Comparison of ENCODE assay signal across 18 cellular contexts in genomic region chr7:30863694-30864011, GRCh38. TPM values are rescaled to one million over a fixed set of nuclear protein-coding genes. Genes with fewer than 3 reads are reported as not detected.
DNase-seq lines count a peak whose midpoint lies in the region; ATAC-seq, FAIRE-seq and TF ChIP-seq lines count a peak whose summit lies in the region.
"Had no signal": no experiment of that assay in that cellular context is flagged by ENCODE, and none has a peak within 500 bp of the region (broad histone marks: within the 10 kb centered on the region; RNA-seq: fewer than 3 reads in every experiment).

No MANE protein-coding gene starts in this region.

- H3K4me1 Mint-ChIP-seq in osteocyte (ENCODE audit: unreplicated experiment), result peaks cover 13% of the 10 kb centered on the region
- H3K4me1 Mint-ChIP-seq: activated CD4-positive, alpha-beta T cell treated with anti-CD3 and anti-CD28 coated beads, Interleukin-2, amount 10 ng/mL, durations not matched to agents 7 days and 5 days had no signal

- in situ Hi-C loops in HepG2 (cut with HindIII; ENCODE audit: extremely low pct_ligation_motif_present, low pct_unique_long_range_greater_than_20kb), result no loop called here

- H3K4me3 ChIP-seq in fibroblast of mammary gland (ENCODE audit: control insufficient read depth, low read depth, low read length) (no peak overlapping the region), HepG2 (replicated peaks in 1 of 3; ENCODE audit: insufficient read depth in 1 of 3, low read depth in 2 of 3, low read length in 3 of 3) (no peak overlapping the region)

- peak overlapping the region; percentile 10 for H3K4me3 Mint-ChIP-seq in osteocyte (ENCODE audit: unreplicated experiment)
- H3K4me3 Mint-ChIP-seq: activated CD4-positive, alpha-beta T cell treated with anti-CD3 and anti-CD28 coated beads, Interleukin-2, amount 10 ng/mL, durations not matched to agents 7 days and 5 days had no signal

- BruUV-seq in HepG2 (replicated peaks; lab: Mats Ljungman, UMichigan), result no TSS peak

- CTCF ChIA-PET in HepG2 (lab: Yijun Ruan, JAX; ENCODE audit: low intra/inter-chr PET ratio, low total read pairs), result no interaction called here

- no peak for TF ChIP-seq POLR2A in HepG2 (IDR thresholded peaks at IDR 0.05; ENCODE audit: insufficient read depth in 1 of 2, low read depth in 2 of 2, low read length in 2 of 2)

- TF ChIP-seq EP300 in HepG2 (IDR thresholded peaks at IDR 0.05; ENCODE audit: low read depth in 2 of 2, low read length in 2 of 2), result no peak
- no peak for TF ChIP-seq EP300 in HepG2 (CRISPR knock-in tag; IDR thresholded peaks at IDR 0.05; ENCODE audit: borderline replicate concordance)

- H4K20me1 ChIP-seq in HepG2 (ENCODE audit: insufficient read depth, low read length), result no peaks in the 10 kb centered on the region

- peak; percentile 14 for ATAC-seq in Right ventricle myocardium superior (ENCODE audit: poor library complexity)
- ATAC-seq in GM21786 (IDR thresholded peaks at IDR 0.05; ENCODE audit: unreplicated experiment), result no peak
- ATAC-seq in HepG2, result no peak
- ATAC-seq: activated naive CD4-positive, alpha-beta T cell treated with anti-CD3 and anti-CD28 coated beads, Interleukin-2, amount 50 U/mL, for 72 hours had no signal

- peaks cover 11% of the 10 kb centered on the region; the same call in 1 of the 2 replicates for H3K4me1 ChIP-seq in HepG2 (ENCODE audit: insufficient read depth, low read length)

- WGBS in HepG2 (ENCODE audit: low lambda C conversion rate), result 22% methylated on average over 4 of the region's 4 CpGs

- TF ChIP-seq RAD21 in HepG2 (CRISPR knock-in tag; IDR thresholded peaks at IDR 0.05), result no peak

- DNase-seq in Right ventricle myocardium superior (no peak), cardiac septum (ENCODE audit: low spot score) (no peak), fibroblast of mammary gland (ENCODE audit: low read depth) (peak; percentile 20), osteocyte (ENCODE audit: extremely low spot score, unreplicated experiment) (no peak), HepG2 (ENCODE audit: low spot score) (no peak)
- no peak for DNase-seq in activated CD8-positive, alpha-beta memory T cell treated with anti-CD3 and anti-CD28 coated beads for 24 hours
- no peak for DNase-seq in activated T-cell treated with anti-CD3 and anti-CD28 coated beads, Interleukin-2, amount 50 U/mL, for 1 hour
- DNase-seq: activated CD4-positive, alpha-beta T cell treated with anti-CD3 and anti-CD28 coated beads, Interleukin-2, amount 10 ng/mL, durations not matched to agents 7 days and 5 days; activated T-cell treated with anti-CD3 and anti-CD28 coated beads for 4 hours; H7; hypothalamus; left cardiac atrium; NCI-H510A treated with DMSO at 0.1 percent for 48 hours had no signal

- H3K27ac Mint-ChIP-seq in osteocyte (ENCODE audit: unreplicated experiment), result no peak overlapping the region
- H3K27ac Mint-ChIP-seq: activated CD4-positive, alpha-beta T cell treated with anti-CD3 and anti-CD28 coated beads, Interleukin-2, amount 10 ng/mL, durations not matched to agents 7 days and 5 days; activated naive CD4-positive, alpha-beta T cell treated with anti-CD3 and anti-CD28 coated beads, Interleukin-2, amount 50 U/mL, for 72 hours; progenitor cell of endocrine pancreas had no signal

- H3K9me3 ChIP-seq in HepG2 (ENCODE audit: low read length), result no peaks in the 10 kb centered on the region

- intact Hi-C loops in Right ventricle myocardium superior (cut with DNase I), result no loop called here
- intact Hi-C loops in cardiac septum (cut with DNase I), result no loop called here
- intact Hi-C loops in HepG2 (cut with micrococcal nuclease; ENCODE audit: unreplicated experiment), result no loop called here

- no peaks in the 10 kb centered on the region for H3K9me3 Mint-ChIP-seq in osteocyte (ENCODE audit: unreplicated experiment)
- H3K9me3 Mint-ChIP-seq: activated CD4-positive, alpha-beta T cell treated with anti-CD3 and anti-CD28 coated beads, Interleukin-2, amount 10 ng/mL, durations not matched to agents 7 days and 5 days; activated naive CD4-positive, alpha-beta T cell treated with anti-CD3 and anti-CD28 coated beads, Interleukin-2, amount 50 U/mL, for 72 hours had no signal

- H3K9ac ChIP-seq in HepG2 (ENCODE audit: insufficient read depth, low read depth, low read length), result no peak overlapping the region

- H3K79me2 ChIP-seq in HepG2 (ENCODE audit: insufficient read depth, low read length), result no peaks in the 10 kb centered on the region

- no peak for TF ChIP-seq CTCF in fibroblast of mammary gland (conservative IDR thresholded peaks at IDR 0.05; ENCODE audit: control insufficient read depth, insufficient read depth, low read depth, low read length)
- no peak for TF ChIP-seq CTCF in osteocyte (IDR thresholded peaks at IDR 0.05)
- no peak for TF ChIP-seq CTCF in HepG2 (CRISPR knock-in tag; IDR thresholded peaks at IDR 0.05)

- H2AFZ ChIP-seq in HepG2 (ENCODE audit: low read length), result no peak overlapping the region

- H3K27me3 Mint-ChIP-seq in osteocyte (ENCODE audit: unreplicated experiment), result peaks cover 3% of the 10 kb centered on the region
- H3K27me3 Mint-ChIP-seq: activated CD4-positive, alpha-beta T cell treated with anti-CD3 and anti-CD28 coated beads, Interleukin-2, amount 10 ng/mL, durations not matched to agents 7 days and 5 days; progenitor cell of endocrine pancreas had no signal

- no peak overlapping the region for H3K27ac ChIP-seq in HepG2 (ENCODE audit: extremely low read length, insufficient read depth, low read length)

- H3K4me2 ChIP-seq in HepG2 (ENCODE audit: low read depth, low read length), result no peak overlapping the region

- POLR2A ChIA-PET in HepG2 (lab: Yijun Ruan, JAX), result no interaction called here

- peaks cover 2% of the 10 kb centered on the region for H3K36me3 Mint-ChIP-seq in osteocyte (ENCODE audit: unreplicated experiment)
- H3K36me3 Mint-ChIP-seq: activated naive CD4-positive, alpha-beta T cell treated with anti-CD3 and anti-CD28 coated beads, Interleukin-2, amount 50 U/mL, for 72 hours had no signal

- no peaks in the 10 kb centered on the region for H3K36me3 ChIP-seq in HepG2 (replicated peaks in 1 of 2; ENCODE audit: control insufficient read depth in 1 of 2, insufficient read depth in 2 of 2, low read length in 2 of 2)

- H3K27me3 ChIP-seq in HepG2 (ENCODE audit: control insufficient read depth in 1 of 2, insufficient read depth in 2 of 2, low read length in 2 of 2), result no peaks in the 10 kb centered on the region; a peak in 2 of 5 replicates

- FAIRE-seq in HepG2 (lab: Jason Lieb, UNC), result no peak
- FAIRE-seq: GM12892 had no signal

TF ChIP-seq in HepG2, 621 proteins besides CTCF, POLR2A, EP300 and RAD21 (continues in another document):
- TF ChIP-seq TRIM24 (CRISPR knock-in tag; IDR thresholded peaks at IDR 0.05), result no peak
- TF ChIP-seq IRF9 (CRISPR knock-in tag; IDR thresholded peaks at IDR 0.05; ENCODE audit: borderline replicate concordance), result no peak
- TF ChIP-seq ZSCAN5A (CRISPR knock-in tag; IDR thresholded peaks at IDR 0.05; ENCODE audit: borderline replicate concordance), result no peak
- TF ChIP-seq SMAD9 (CRISPR knock-in tag; IDR thresholded peaks at IDR 0.05), result no peak

RNA-seq across cellular contexts. Expression of gene AQP1, which starts 48.0 kb away (rescaled TPM):
- total RNA-seq in Right ventricle myocardium superior, result 236 TPM
- 155 TPM for total RNA-seq in cardiac septum
- total RNA-seq in osteocyte, result 6.0 and 6.7 TPM in 2 replicates
- total RNA-seq in HepG2 (2016; rRNA removed; fragmentation: Illumina TruSeq; extraction: Trizol), result not detected in 2 replicates
- total RNA-seq in HepG2 (2016; cell fraction: cytosol; rRNA removed; fragmentation: Illumina TruSeq; extraction: Trizol; ENCODE audit: low read depth), result not detected in 2 replicates
- total RNA-seq in HepG2 (2016; cell fraction: insoluble cytoplasmic fraction; rRNA removed; fragmentation: Illumina TruSeq; extraction: Trizol), result not detected in 2 replicates
- total RNA-seq in HepG2 (2016; cell fraction: membrane; rRNA removed; fragmentation: Illumina TruSeq; extraction: Trizol), result not detected in 2 replicates
- not detected in 2 replicates for total RNA-seq in HepG2 (2016; cell fraction: nucleus; rRNA removed; fragmentation: Illumina TruSeq; extraction: Trizol)
- not detected in 2 replicates for polyA plus RNA-seq in HepG2 (2011; rRNA removed)
- not detected in 2 replicates for polyA plus RNA-seq in HepG2 (2011; cell fraction: cytosol; rRNA removed)
- not detected in 2 replicates for polyA plus RNA-seq in HepG2 (2011; cell fraction: nucleus; rRNA removed)
- polyA plus RNA-seq in HepG2 (2012), result not detected in 2 replicates
- polyA plus RNA-seq in HepG2 (2016; cell fraction: cytosol; fragmentation: Illumina TruSeq; extraction: Trizol; ENCODE audit: low read depth), result not detected in 2 replicates
- polyA plus RNA-seq in HepG2 (2016; cell fraction: insoluble cytoplasmic fraction; fragmentation: Illumina TruSeq; extraction: Trizol; ENCODE audit: low read depth), result not detected in 2 replicates
- polyA plus RNA-seq in HepG2 (2016; cell fraction: membrane; fragmentation: Illumina TruSeq; extraction: Trizol; ENCODE audit: low read depth), result not detected in 2 replicates
- not detected in 2 replicates for polyA plus RNA-seq in HepG2 (2016; cell fraction: nucleus; fragmentation: Illumina TruSeq; extraction: Trizol; ENCODE audit: insufficient read depth, low read depth)
- 0.08 and 1.7 TPM in 2 replicates for polyA minus RNA-seq in HepG2 (2011; rRNA and poly(A)+ RNA removed; ENCODE audit: low replicate concordance)
- polyA minus RNA-seq in HepG2 (2011; cell fraction: cytosol; rRNA and poly(A)+ RNA removed), result not detected in 2 replicates
- not detected in 2 replicates for polyA minus RNA-seq in HepG2 (2011; cell fraction: nucleus; rRNA and poly(A)+ RNA removed)
- total RNA-seq: H7, HT1080 had no signal

Comparison
In these comparisons a context has a peak if more than half of its experiments do, and no peak if none do; other contexts are left out.
1. RNA of gene AQP1, which starts 48.0 kb away (total RNA-seq): 236 TPM in Right ventricle myocardium superior (single experiment) and 155 TPM in cardiac septum (single experiment); 6.0 to 6.7 TPM in osteocyte and not detected in HepG2; every median in the first group is over 10 times any median in the second.